23 cellular contexts compared by ENCODE assay signal in genomic region chr5:6407547-6408259, GRCh38. TPM values are rescaled to one million over a fixed set of nuclear protein-coding genes. Genes with fewer than 3 reads are reported as not detected.
"Had no signal": no experiment of that assay in that cellular context is flagged by ENCODE, and none has a peak within 500 bp of the region (broad histone marks: within the 10 kb centered on the region; RNA-seq: fewer than 3 reads in every experiment).

No MANE protein-coding gene starts in this region.

- H3K4me3 Mint-ChIP-seq: memory B cell; mesothelial cell of epicardium; natural killer cell; neural crest cell; stimulated activated naive B cell treated with anti-CD40 and anti-IgM and Interleukin-4, amounts not matched to agents 10 μg/mL and 1 μg/mL and 100 μg/mL, for 72 hours had no signal

- H3K9me3 Mint-ChIP-seq: natural killer cell; neural crest cell; stimulated activated naive B cell treated with anti-CD40 and anti-IgM and Interleukin-4, amounts not matched to agents 10 μg/mL and 1 μg/mL and 100 μg/mL, for 72 hours; stimulated activated naive CD8-positive, alpha-beta T cell treated with anti-CD3 and anti-CD28 coated beads, Interleukin-15, amount 100 ng/mL, for 72 hours had no signal

- H3K9me3 ChIP-seq: gastroesophageal sphincter, lower lobe of right lung, ovary, right atrium auricular region, sigmoid colon, thoracic aorta, transverse colon had no signal

- H3K27me3 ChIP-seq: ovary, right atrium auricular region, sigmoid colon, transverse colon had no signal

- H3K36me3 ChIP-seq: gastroesophageal sphincter, left ventricle myocardium inferior, lower lobe of right lung, ovary, right atrium auricular region, sigmoid colon, thoracic aorta, transverse colon had no signal

- H3K36me3 Mint-ChIP-seq: mesothelial cell of epicardium; natural killer cell; stimulated activated naive B cell treated with anti-CD40 and anti-IgM and Interleukin-4, amounts not matched to agents 10 μg/mL and 1 μg/mL and 100 μg/mL, for 72 hours had no signal

- H3K27ac Mint-ChIP-seq: memory B cell; mesothelial cell of epicardium; natural killer cell; stimulated activated naive B cell treated with anti-CD40 and anti-IgM and Interleukin-4, amounts not matched to agents 10 μg/mL and 1 μg/mL and 100 μg/mL, for 72 hours; stimulated activated naive CD8-positive, alpha-beta T cell treated with anti-CD3 and anti-CD28 coated beads, Interleukin-15, amount 100 ng/mL, for 72 hours had no signal

- ATAC-seq: esophagus mucosa; gastroesophageal sphincter; lower lobe of right lung; natural killer cell; stimulated activated naive B cell treated with anti-CD40 and anti-IgM and Interleukin-4, amounts not matched to agents 10 μg/mL and 1 μg/mL and 100 μg/mL, for 72 hours; stimulated activated naive CD8-positive, alpha-beta T cell treated with anti-CD3 and anti-CD28 coated beads, Interleukin-15, amount 100 ng/mL, for 72 hours had no signal

- H3K4me1 Mint-ChIP-seq: memory B cell; natural killer cell; stimulated activated naive B cell treated with anti-CD40 and anti-IgM and Interleukin-4, amounts not matched to agents 10 μg/mL and 1 μg/mL and 100 μg/mL, for 72 hours had no signal

- H3K4me1 ChIP-seq: gastroesophageal sphincter, left ventricle myocardium inferior, lower lobe of right lung, right atrium auricular region, transverse colon had no signal

- H3K4me3 ChIP-seq: coronary artery, gastroesophageal sphincter, left ventricle myocardium inferior, lower lobe of right lung, ovary, right atrium auricular region, sigmoid colon, skin epidermis, thoracic aorta, transverse colon had no signal

- DNase-seq: effector CD4-positive, alpha-beta T cell; glutamatergic neuron; left ventricle myocardium inferior; lower lobe of right lung; natural killer cell; ovary; sigmoid colon; stimulated activated CD4-positive, alpha-beta T cell treated with anti-CD3 and anti-CD28 coated beads, Interleukin-2, amount 100 ng/mL, for 24 hours; stimulated activated CD4-positive, alpha-beta T cell treated with anti-CD3 and anti-CD28 coated beads, Interleukin-4, amount 100 ng/mL, for 4 hours; stimulated activated naive B cell treated with anti-CD40 and anti-IgM and Interleukin-4, amounts not matched to agents 10 μg/mL and 1 μg/mL and 100 μg/mL, for 72 hours; stimulated activated naive CD8-positive, alpha-beta T cell treated with anti-CD3 and anti-CD28 coated beads, Interleukin-15, amount 100 ng/mL, for 72 hours; substantia nigra; transverse colon had no signal

- H3K27ac ChIP-seq: coronary artery, gastroesophageal sphincter, left ventricle myocardium inferior, lower lobe of right lung, ovary, right atrium auricular region, sigmoid colon, skin epidermis, thoracic aorta, transverse colon had no signal

RNA-seq across cellular contexts. Expression of gene UBE2QL1, which starts 41.0 kb away (rescaled TPM):
- total RNA-seq: esophagus mucosa, fibroblast of lung, lower lobe of right lung, natural killer cell had no signal
- polyA plus RNA-seq: fibroblast of lung had no signal
